In the genomic region with DNA sequence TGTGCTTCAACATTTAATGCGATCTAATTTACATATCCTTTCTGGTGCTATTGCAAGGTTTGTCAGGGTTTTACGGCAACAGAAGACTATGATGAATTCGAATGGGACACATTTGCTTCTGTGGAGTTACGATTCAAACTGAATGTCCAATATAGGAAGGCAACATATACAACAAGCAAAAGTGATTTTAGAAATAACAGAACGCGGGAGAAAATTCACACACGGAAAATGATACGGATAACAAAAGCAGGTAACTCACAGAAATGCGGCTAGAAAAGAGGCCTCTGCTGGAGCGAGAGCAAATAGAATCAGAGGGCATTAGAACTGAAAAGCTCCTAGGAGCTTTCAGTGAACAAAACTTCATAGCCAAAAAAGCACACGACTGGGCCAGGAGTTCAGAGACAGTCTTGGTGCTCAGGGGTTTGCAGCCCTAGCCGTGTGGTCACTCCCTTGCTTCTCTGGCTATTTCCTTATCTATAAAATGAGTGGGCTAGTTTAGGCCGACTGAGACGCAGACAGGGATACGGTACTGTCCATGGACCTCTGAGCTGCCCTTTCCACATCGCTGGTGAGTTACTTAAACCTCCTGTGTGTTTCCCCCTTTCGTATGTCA, we compare ENCODE assay signal across 7 cellular contexts. TPM values are rescaled to one million over a fixed set of nuclear protein-coding genes. Genes with fewer than 3 reads are reported as not detected.
DNase-seq lines count a peak whose midpoint lies in the region; ATAC-seq and TF ChIP-seq lines count a peak whose summit lies in the region.

No MANE protein-coding gene starts in this region.

- TF ChIP-seq CTCF in WERI-Rb-1 (IDR thresholded peaks at IDR 0.05; ENCODE audit: low read depth, low read length) (no peak), gastroesophageal sphincter (IDR thresholded peaks at IDR 0.05) (no peak), psoas muscle (IDR thresholded peaks at IDR 0.05) (no peak)

- no peak for TF ChIP-seq POLR2A in gastroesophageal sphincter (IDR thresholded peaks at IDR 0.05)

- peaks cover 0 to 47% (median 6%) of the 10 kb centered on the region in 3 donors for H3K4me1 ChIP-seq in gastroesophageal sphincter
- peaks cover 36% of the 10 kb centered on the region for H3K4me1 ChIP-seq in psoas muscle

- H3K4me3 ChIP-seq in WERI-Rb-1 (ENCODE audit: low read depth, low read length): peak overlapping the region; percentile 99
- H3K4me3 ChIP-seq in gastroesophageal sphincter: peak overlapping the region; percentile 72 to 93
- peak overlapping the region; percentile 94 for H3K4me3 ChIP-seq in psoas muscle

- H3K9me3 ChIP-seq in WERI-Rb-1 (ENCODE audit: severe bottlenecking): no peaks in the 10 kb centered on the region
- no peaks in the 10 kb centered on the region for H3K9me3 ChIP-seq in gastroesophageal sphincter
- no peaks in the 10 kb centered on the region for H3K9me3 ChIP-seq in psoas muscle

- H3K36me3 ChIP-seq in WERI-Rb-1 (no peaks in the 10 kb centered on the region), gastroesophageal sphincter (no peaks in the 10 kb centered on the region), psoas muscle (ENCODE audit: insufficient read depth in 1 of 2, low read depth in 1 of 2) (no peaks in the 10 kb centered on the region)

- TF ChIP-seq EP300 in gastroesophageal sphincter (IDR thresholded peaks at IDR 0.05): no peak

- peak; percentile 28 for ATAC-seq in GM21367 (IDR thresholded peaks at IDR 0.05; ENCODE audit: unreplicated experiment)
- ATAC-seq in HG03571 (IDR thresholded peaks at IDR 0.05; ENCODE audit: unreplicated experiment): peak; percentile 34
- ATAC-seq in gastroesophageal sphincter: peak; percentile 65
- ATAC-seq in psoas muscle: peak; percentile 42 to 61 (median 52)

- WGBS in gastroesophageal sphincter (ENCODE audit: low coverage in 1 of 2), 2 donors: 3 to 4% methylated on average over 13 to 17 of the region's 17 CpGs
- 5 to 6% (median 5%) methylated on average over 17 of the region's 17 CpGs for WGBS in psoas muscle, 3 donors

- DNase-seq in GF-D8 (lab: John Stamatoyannopoulos, UW) (peak; percentile 84), WERI-Rb-1 (no peak), psoas muscle (no peak), activated gamma-delta T cell treated with Interleukin-2 at 50 U/mL for 16 hours (no peak)

- H3K27ac ChIP-seq in WERI-Rb-1 (peak overlapping the region; percentile 89), gastroesophageal sphincter (peak overlapping the region; percentile 87 to 99 (median 96)), psoas muscle (peak overlapping the region; percentile 100)

- intact Hi-C loops in psoas muscle (cut with DNase I): no loop called here

- H3K27me3 ChIP-seq in WERI-Rb-1 (ENCODE audit: insufficient read depth, low read depth, severe bottlenecking) (no peaks in the 10 kb centered on the region), gastroesophageal sphincter (no peaks in the 10 kb centered on the region), psoas muscle (ENCODE audit: insufficient read depth in 3 of 3, low read length in 2 of 3) (no peaks in the 10 kb centered on the region)

RNA-seq across cellular contexts. Expression of gene TAX1BP1, which starts 0.6 kb away (rescaled TPM):
- 100 to 1,000 TPM; 118 to 151 (median 144) TPM for total RNA-seq in gastroesophageal sphincter
- 100 to 1,000 TPM; 109 to 143 (median 125) TPM for total RNA-seq in psoas muscle
- 100 to 1,000 TPM in 1 of 3 donors, 10 to 100 TPM in 2; 65.9 to 171 (median 90.8) TPM for polyA plus RNA-seq in psoas muscle
